ENCODE assay signal across 1 cellular context in the genomic region with DNA sequence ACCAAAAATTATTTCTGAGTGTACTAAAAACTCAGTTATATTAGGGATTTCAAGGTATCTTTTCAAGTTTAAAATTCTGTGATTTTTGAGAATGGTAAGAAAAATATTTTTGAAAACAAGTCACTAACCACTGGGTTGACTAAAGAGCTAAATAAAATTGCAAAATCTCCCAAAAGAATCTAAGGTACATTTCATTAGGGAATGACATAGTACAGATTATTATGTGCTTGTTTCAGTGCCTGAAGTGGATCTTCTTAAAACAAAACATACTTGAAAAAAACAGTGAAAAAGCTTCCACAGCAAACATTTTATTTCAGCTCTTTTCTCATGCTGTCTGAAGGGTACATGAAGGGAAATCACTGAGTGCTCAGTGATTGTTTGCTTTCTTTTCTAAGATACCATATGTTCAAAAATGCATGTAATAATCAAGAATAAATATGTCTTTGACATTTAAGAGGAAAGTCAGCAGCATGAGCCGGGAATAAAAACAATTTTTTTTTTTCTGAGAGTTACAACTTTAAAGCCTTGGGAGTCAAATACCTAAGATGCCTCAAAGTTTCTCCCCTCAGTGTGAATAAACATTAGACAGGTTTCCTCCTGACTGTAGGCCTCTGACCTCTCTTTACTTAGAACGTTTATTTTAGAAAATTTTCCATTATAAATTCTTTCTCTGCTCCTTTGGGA.
TF ChIP-seq lines count a peak whose summit lies in the region.

No MANE protein-coding gene starts in this region.

TF ChIP-seq in WTC11, 78 proteins besides CTCF, POLR2A, EP300 and RAD21 (continued from another document):
- TF ChIP-seq ZNF263 (CRISPR knock-in tag; IDR thresholded peaks at IDR 0.05; ENCODE audit: low read depth) (no peak), TP53 (CRISPR knock-in tag; IDR thresholded peaks at IDR 0.05) (no peak), ZNF121 (CRISPR knock-in tag; IDR thresholded peaks at IDR 0.05) (no peak), MXD4 (CRISPR knock-in tag; IDR thresholded peaks at IDR 0.05; ENCODE audit: borderline replicate concordance) (no peak), ZNF396 (CRISPR knock-in tag; IDR thresholded peaks at IDR 0.05; ENCODE audit: borderline replicate concordance) (no peak), FOXP1 (CRISPR knock-in tag; IDR thresholded peaks at IDR 0.05; ENCODE audit: borderline replicate concordance) (no peak)
